ENCODE assay signal across 1 cellular context in the genomic region with DNA sequence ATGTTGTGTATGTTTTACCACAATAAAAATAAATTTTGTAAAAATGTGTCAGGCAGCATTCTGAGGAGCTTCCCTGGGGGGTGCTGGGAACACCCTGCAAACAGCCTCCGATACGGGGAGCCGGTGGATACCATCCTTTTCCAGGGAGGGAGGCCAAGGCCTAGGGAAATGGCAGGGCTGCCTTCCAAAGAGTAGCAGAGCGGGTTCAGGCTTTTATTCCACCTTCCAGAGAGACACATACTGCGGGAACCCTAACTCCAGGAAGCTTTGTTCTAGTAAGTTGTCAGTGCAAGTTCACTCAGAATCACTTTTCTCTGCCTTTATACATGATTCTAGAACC.
A peak's percentile ranks its signal among the peaks of the same experiment; 100 is the strongest.
TF ChIP-seq lines count a peak whose summit lies in the region.

No MANE protein-coding gene starts in this region.

TF ChIP-seq in GM12878, 131 proteins besides CTCF, POLR2A, EP300 and RAD21 (continued from another document):
- TF ChIP-seq, protein P1, sequence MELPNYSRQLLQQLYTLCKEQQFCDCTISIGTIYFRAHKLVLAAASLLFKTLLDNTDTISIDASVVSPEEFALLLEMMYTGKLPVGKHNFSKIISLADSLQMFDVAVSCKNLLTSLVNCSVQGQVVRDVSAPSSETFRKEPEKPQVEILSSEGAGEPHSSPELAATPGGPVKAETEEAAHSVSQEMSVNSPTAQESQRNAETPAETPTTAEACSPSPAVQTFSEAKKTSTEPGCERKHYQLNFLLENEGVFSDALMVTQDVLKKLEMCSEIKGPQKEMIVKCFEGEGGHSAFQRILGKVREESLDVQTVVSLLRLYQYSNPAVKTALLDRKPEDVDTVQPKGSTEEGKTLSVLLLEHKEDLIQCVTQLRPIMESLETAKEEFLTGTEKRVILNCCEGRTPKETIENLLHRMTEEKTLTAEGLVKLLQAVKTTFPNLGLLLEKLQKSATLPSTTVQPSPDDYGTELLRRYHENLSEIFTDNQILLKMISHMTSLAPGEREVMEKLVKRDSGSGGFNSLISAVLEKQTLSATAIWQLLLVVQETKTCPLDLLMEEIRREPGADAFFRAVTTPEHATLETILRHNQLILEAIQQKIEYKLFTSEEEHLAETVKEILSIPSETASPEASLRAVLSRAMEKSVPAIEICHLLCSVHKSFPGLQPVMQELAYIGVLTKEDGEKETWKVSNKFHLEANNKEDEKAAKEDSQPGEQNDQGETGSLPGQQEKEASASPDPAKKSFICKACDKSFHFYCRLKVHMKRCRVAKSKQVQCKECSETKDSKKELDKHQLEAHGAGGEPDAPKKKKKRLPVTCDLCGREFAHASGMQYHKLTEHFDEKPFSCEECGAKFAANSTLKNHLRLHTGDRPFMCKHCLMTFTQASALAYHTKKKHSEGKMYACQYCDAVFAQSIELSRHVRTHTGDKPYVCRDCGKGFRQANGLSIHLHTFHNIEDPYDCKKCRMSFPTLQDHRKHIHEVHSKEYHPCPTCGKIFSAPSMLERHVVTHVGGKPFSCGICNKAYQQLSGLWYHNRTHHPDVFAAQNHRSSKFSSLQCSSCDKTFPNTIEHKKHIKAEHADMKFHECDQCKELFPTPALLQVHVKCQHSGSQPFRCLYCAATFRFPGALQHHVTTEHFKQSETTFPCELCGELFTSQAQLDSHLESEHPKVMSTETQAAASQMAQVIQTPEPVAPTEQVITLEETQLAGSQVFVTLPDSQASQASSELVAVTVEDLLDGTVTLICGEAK (IDR thresholded peaks at IDR 0.05; ENCODE audit: borderline replicate concordance) = peak; percentile 42; the same call in 1 of the 2 replicates
- TF ChIP-seq, protein P2, sequence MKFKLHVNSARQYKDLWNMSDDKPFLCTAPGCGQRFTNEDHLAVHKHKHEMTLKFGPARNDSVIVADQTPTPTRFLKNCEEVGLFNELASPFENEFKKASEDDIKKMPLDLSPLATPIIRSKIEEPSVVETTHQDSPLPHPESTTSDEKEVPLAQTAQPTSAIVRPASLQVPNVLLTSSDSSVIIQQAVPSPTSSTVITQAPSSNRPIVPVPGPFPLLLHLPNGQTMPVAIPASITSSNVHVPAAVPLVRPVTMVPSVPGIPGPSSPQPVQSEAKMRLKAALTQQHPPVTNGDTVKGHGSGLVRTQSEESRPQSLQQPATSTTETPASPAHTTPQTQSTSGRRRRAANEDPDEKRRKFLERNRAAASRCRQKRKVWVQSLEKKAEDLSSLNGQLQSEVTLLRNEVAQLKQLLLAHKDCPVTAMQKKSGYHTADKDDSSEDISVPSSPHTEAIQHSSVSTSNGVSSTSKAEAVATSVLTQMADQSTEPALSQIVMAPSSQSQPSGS (IDR thresholded peaks at IDR 0.05; ENCODE audit: low read length) = no peak
TF ChIP-seq in GM12878: peak in this region for 1.
